Comparison of ENCODE assay signal across 8 cellular contexts in genomic region chr11:65112226-65112550, GRCh38. TPM values are rescaled to one million over a fixed set of nuclear protein-coding genes. Genes with fewer than 3 reads are reported as not detected.
DNase-seq lines count a peak whose midpoint lies in the region; ATAC-seq and TF ChIP-seq lines count a peak whose summit lies in the region.

No MANE protein-coding gene starts in this region.

- no peak for TF ChIP-seq CTCF in OCI-LY1 (IDR thresholded peaks at IDR 0.05; ENCODE audit: low read length)
- no peak for TF ChIP-seq CTCF in epithelial cell of esophagus (IDR thresholded peaks at IDR 0.05; ENCODE audit: insufficient read depth, low read depth, low read length, missing control alignments)
- TF ChIP-seq CTCF in osteoblast (IDR thresholded peaks at IDR 0.05; ENCODE audit: extremely low read depth, low read depth, low read length) = no peak

- peak overlapping the region; percentile 67 to 94 (median 82) for H3K27ac Mint-ChIP-seq in CD8-positive, alpha-beta memory T cell

- H2AFZ ChIP-seq in OCI-LY1 (ENCODE audit: low read length) = no peak overlapping the region
- H2AFZ ChIP-seq in osteoblast (ENCODE audit: low read length) = no peak overlapping the region

- H3K9ac ChIP-seq in OCI-LY1 (ENCODE audit: low read length) = peak overlapping the region; percentile 86

- H3K4me1 Mint-ChIP-seq in CD8-positive, alpha-beta memory T cell = peaks cover 30 to 57% (median 30%) of the 10 kb centered on the region in 3 donors

- no peaks in the 10 kb centered on the region for H3K9me3 Mint-ChIP-seq in CD8-positive, alpha-beta memory T cell

- CTCF ChIA-PET in CD8-positive, alpha-beta memory T cell (lab: Charles Lee) = interaction anchor here (0.7 to 6.1 kb wide), 15 partner anchors 9 to 188 kb away, joined by 3 to 104 read pairs (median 5); partner anchors contain the start of genes ARL2, CAPN1, CDCA5 and FAU

- peak overlapping the region; percentile 83 to 90 (median 87) for H3K4me3 Mint-ChIP-seq in CD8-positive, alpha-beta memory T cell

- peaks cover 49% of the 10 kb centered on the region for H3K4me1 ChIP-seq in CD8-positive, alpha-beta memory T cell (ENCODE audit: insufficient read depth, low read length)
- H3K4me1 ChIP-seq in OCI-LY1 (ENCODE audit: insufficient read depth, low read length, severe bottlenecking) (peaks cover 49% of the 10 kb centered on the region), osteoblast (ENCODE audit: insufficient read depth, low read length) (peaks cover 26% of the 10 kb centered on the region)

- POLR2A ChIA-PET in CD8-positive, alpha-beta memory T cell (lab: Charles Lee) = interaction anchor here (0.6 to 4.9 kb wide), 8 partner anchors 9 to 384 kb away, joined by 3 to 40 read pairs (median 6); partner anchors contain the start of genes CAPN1, FAU, MRPL49 and SYVN1

- peak overlapping the region; percentile 81 for H3K4me3 ChIP-seq in CD8-positive, alpha-beta memory T cell (ENCODE audit: low read length)
- H3K4me3 ChIP-seq in OCI-LY1 (ENCODE audit: low read depth, low read length, poor library complexity, severe bottlenecking) (peak overlapping the region; percentile 75), epithelial cell of esophagus (ENCODE audit: low read length) (peak overlapping the region; percentile 74), osteoblast (ENCODE audit: insufficient read depth, low read length) (peak overlapping the region; percentile 67)

- no peaks in the 10 kb centered on the region for H3K9me2 ChIP-seq in OCI-LY1 (ENCODE audit: low read depth, low read length)

- H3K27ac ChIP-seq in CD8-positive, alpha-beta memory T cell (ENCODE audit: low read depth, low read length) = peak overlapping the region; percentile 65
- peak overlapping the region; percentile 98 for H3K27ac ChIP-seq in OCI-LY1 (ENCODE audit: low read depth, low read length, poor library complexity, severe bottlenecking)
- H3K27ac ChIP-seq in osteoblast (ENCODE audit: low read depth, low read length) = no peak overlapping the region

- peak overlapping the region; percentile 90 for H3K4me2 ChIP-seq in OCI-LY1 (ENCODE audit: low read length)
- peak overlapping the region; percentile 92 for H3K4me2 ChIP-seq in osteoblast (ENCODE audit: insufficient read depth, low read length)

- H4K20me1 ChIP-seq in OCI-LY1 (ENCODE audit: insufficient read depth, low read length) (no peaks in the 10 kb centered on the region), osteoblast (ENCODE audit: insufficient read depth, low read length) (peaks cover 22% of the 10 kb centered on the region)

- H3K36me3 ChIP-seq in CD8-positive, alpha-beta memory T cell (ENCODE audit: insufficient read depth, low read length) = peaks cover 17% of the 10 kb centered on the region
- H3K36me3 ChIP-seq in OCI-LY1 (ENCODE audit: insufficient read depth, low read length) (peaks cover 41% of the 10 kb centered on the region), osteoblast (ENCODE audit: insufficient read depth, low read length) (peaks cover 8% of the 10 kb centered on the region)

- no peaks in the 10 kb centered on the region for H3K79me2 ChIP-seq in OCI-LY1 (ENCODE audit: insufficient read depth, low read length)
- H3K79me2 ChIP-seq in osteoblast (ENCODE audit: insufficient read depth, low read length) = peaks cover 19% of the 10 kb centered on the region

- H3F3A ChIP-seq in OCI-LY1 (ENCODE audit: insufficient read depth, low read length) = 0 out of 2 replicates have a peak, but pooled peaks cover 5% of the 10 kb centered on the region

- peaks cover 0 to 31% (median 0%) of the 10 kb centered on the region in 3 donors for H3K36me3 Mint-ChIP-seq in CD8-positive, alpha-beta memory T cell

- H3K27me3 ChIP-seq in CD8-positive, alpha-beta memory T cell (ENCODE audit: insufficient read depth, low read length, poor library complexity, severe bottlenecking) = no peaks in the 10 kb centered on the region
- no peaks in the 10 kb centered on the region for H3K27me3 ChIP-seq in OCI-LY1 (ENCODE audit: insufficient read depth, low read length)
- no peaks in the 10 kb centered on the region for H3K27me3 ChIP-seq in osteoblast (ENCODE audit: insufficient read depth, low read length)

- no peak for DNase-seq in CD8-positive, alpha-beta memory T cell
- DNase-seq in epithelial cell of esophagus (ENCODE audit: low read depth) = no peak
- DNase-seq in osteoblast (ENCODE audit: insufficient read length, low spot score, missing footprints) = no peak
- DNase-seq in effector CD8-positive, alpha-beta T cell (lab: John Stamatoyannopoulos, UW) = no peak
- DNase-seq in C1 segment of cervical spinal cord (lab: John Stamatoyannopoulos, UW) = no peak
- no peak for DNase-seq in dermis blood vessel endothelial cell

- H3K9me3 ChIP-seq in CD8-positive, alpha-beta memory T cell (ENCODE audit: low read length) = no peaks in the 10 kb centered on the region
- H3K9me3 ChIP-seq in OCI-LY1 (ENCODE audit: low read length) (no peaks in the 10 kb centered on the region), osteoblast (ENCODE audit: low read depth, low read length) (no peaks in the 10 kb centered on the region)

- H3K27me3 Mint-ChIP-seq in CD8-positive, alpha-beta memory T cell = peaks cover 0 to 2% of the 10 kb centered on the region in 2 donors

- no peak for ATAC-seq in GM18861 (IDR thresholded peaks at IDR 0.05; ENCODE audit: unreplicated experiment)

RNA-seq across cellular contexts. Expression of gene TM7SF2, which starts 0.5 kb away (rescaled TPM):
- 10 to 100 TPM; 17.8 to 17.9 TPM for total RNA-seq in CD8-positive, alpha-beta memory T cell
- polyA plus RNA-seq in CD8-positive, alpha-beta memory T cell = 11.1 TPM
- total RNA-seq in osteoblast (8.8 and 10.1 TPM in 2 replicates), dermis blood vessel endothelial cell (25.7 and 31.4 TPM in 2 replicates)

RNA-seq across cellular contexts. Expression of gene ZNHIT2, which starts 5.3 kb away (rescaled TPM):
- 10 to 100 TPM; 15.2 to 20.1 TPM for total RNA-seq in CD8-positive, alpha-beta memory T cell
- 19.8 TPM for polyA plus RNA-seq in CD8-positive, alpha-beta memory T cell
- total RNA-seq in osteoblast = 12.3 and 12.4 TPM in 2 replicates
- 8.1 and 13.1 TPM in 2 replicates for total RNA-seq in dermis blood vessel endothelial cell

RNA-seq across cellular contexts. Expression of gene FAU, which starts 9.7 kb away (rescaled TPM):
- 1,000 to 10,000 TPM; 1,054 to 1,073 TPM for total RNA-seq in CD8-positive, alpha-beta memory T cell
- polyA plus RNA-seq in CD8-positive, alpha-beta memory T cell = 904 TPM
- total RNA-seq in osteoblast (94.3 and 118 TPM in 2 replicates), dermis blood vessel endothelial cell (180 and 316 TPM in 2 replicates)

RNA-seq across cellular contexts. Expression of gene MRPL49, which starts 9.9 kb away (rescaled TPM):
- total RNA-seq in CD8-positive, alpha-beta memory T cell = 100 to 1,000 TPM; 117 to 118 TPM
- 81.5 TPM for polyA plus RNA-seq in CD8-positive, alpha-beta memory T cell
- 37.4 and 41.6 TPM in 2 replicates for total RNA-seq in osteoblast
- total RNA-seq in dermis blood vessel endothelial cell = 51.8 and 59.2 TPM in 2 replicates

RNA-seq across cellular contexts. Expression of gene VPS51, which starts 16.2 kb away (rescaled TPM):
- 100 to 1,000 TPM; 120 to 131 TPM for total RNA-seq in CD8-positive, alpha-beta memory T cell
- polyA plus RNA-seq in CD8-positive, alpha-beta memory T cell = 99.1 TPM
- total RNA-seq in osteoblast (122 and 153 TPM in 2 replicates), dermis blood vessel endothelial cell (319 and 409 TPM in 2 replicates)
